Comparison of ENCODE assay signal across 27 cellular contexts in genomic region chr21:27382404-27382803, GRCh38.
"Had no signal": no experiment of that assay in that cellular context is flagged by ENCODE, and none has a peak within 500 bp of the region (broad histone marks: within the 10 kb centered on the region; RNA-seq: fewer than 3 reads in every experiment).

No MANE protein-coding gene starts in this region.

- DNase-seq: activated CD4-positive, alpha-beta memory T cell treated with anti-CD3 and anti-CD28 coated beads for 36 hours; activated CD4-positive, alpha-beta T cell treated with anti-CD3 and anti-CD28 coated beads for 4 hours; activated CD4-positive, CD25-positive, alpha-beta regulatory T cell; activated effector memory CD4-positive, alpha-beta T cell treated with Interleukin-2 at 50 U/mL for 16 hours; activated naive CD4-positive, alpha-beta T cell treated with anti-CD3 and anti-CD28 coated beads for 36 hours; activated naive CD8-positive, alpha-beta T cell treated with anti-CD3 and anti-CD28 coated beads, Interleukin-2, amount 10 ng/mL, durations not matched to agents 7 days and 5 days; activated T-cell treated with anti-CD3 and anti-CD28 coated beads, Interleukin-2, amount 50 U/mL, for 72 hours; amniotic stem cell; cerebellar nuclear complex; cortex of kidney; erythroblast; gastrocnemius medialis; heart left ventricle; mucosa of descending colon; nephron progenitor cell; right lobe of liver; stimulated activated CD4-positive, alpha-beta T cell treated with anti-CD3 and anti-CD28 coated beads, Interleukin-2, amount 100 ng/mL, for 48 hours; stimulated activated CD8-positive, alpha-beta memory T cell treated with anti-CD3 and anti-CD28 coated beads, Interleukin-4, amount 100 ng/mL, for 48 hours; stimulated activated naive CD4-positive, alpha-beta T cell; T-helper 17 cell; testis; trophoblast cell had no signal

- FAIRE-seq: endometrium, islet of Langerhans had no signal

- H3K27ac ChIP-seq: breast epithelium, gastrocnemius medialis, heart left ventricle, right lobe of liver, testis, vagina had no signal

- H3K27me3 ChIP-seq: breast epithelium, gastrocnemius medialis, heart left ventricle, right lobe of liver, testis, vagina had no signal

- H3K4me2 ChIP-seq: smooth muscle cell had no signal

- H3K4me3 ChIP-seq: breast epithelium, gastrocnemius medialis, heart left ventricle, mucosa of descending colon, right lobe of liver, smooth muscle cell, testis, vagina had no signal

- H3K9me3 ChIP-seq: breast epithelium, gastrocnemius medialis, mucosa of descending colon, right lobe of liver, testis, vagina had no signal

- H3K4me1 ChIP-seq: breast epithelium, right lobe of liver, testis, vagina had no signal

- H3K36me3 ChIP-seq: breast epithelium, gastrocnemius medialis, heart left ventricle, right lobe of liver, vagina had no signal
